In the genomic region with DNA sequence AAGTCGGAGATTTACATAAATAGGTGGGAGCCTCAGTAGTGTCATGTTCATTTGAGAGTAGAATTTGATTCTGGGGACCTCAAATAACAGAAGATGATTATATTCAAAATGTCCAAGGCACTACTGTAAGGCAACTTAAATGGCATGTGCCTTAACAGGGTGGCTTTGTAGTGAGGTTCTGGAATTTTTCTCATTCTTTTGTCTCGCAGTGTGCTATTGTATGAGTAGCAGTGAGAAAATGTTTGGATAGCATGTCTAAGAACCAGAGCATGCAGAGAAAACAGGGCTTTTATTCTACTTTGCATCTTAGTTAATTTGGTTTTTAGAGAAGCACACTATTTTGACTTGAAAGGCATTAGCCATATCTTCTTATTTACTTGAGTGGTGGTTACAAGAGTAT, we compare ENCODE assay signal across 25 cellular contexts. TPM values are rescaled to one million over a fixed set of nuclear protein-coding genes. Genes with fewer than 3 reads are reported as not detected.
DNase-seq lines count a peak whose midpoint lies in the region; ATAC-seq and TF ChIP-seq lines count a peak whose summit lies in the region.
"Had no signal": no experiment of that assay in that cellular context is flagged by ENCODE, and none has a peak within 500 bp of the region (broad histone marks: within the 10 kb centered on the region; RNA-seq: fewer than 3 reads in every experiment).

No MANE protein-coding gene starts in this region.

- H2AK5ac ChIP-seq in mesenchymal stem cell (ENCODE audit: low read length, severe bottlenecking) = no peak overlapping the region

- no peak overlapping the region for H2BK5ac ChIP-seq in mesenchymal stem cell (ENCODE audit: low read depth, low read length, poor library complexity, severe bottlenecking)

- H3K79me1 ChIP-seq in mesenchymal stem cell (replicated peaks; ENCODE audit: low read length, poor library complexity, severe bottlenecking) = no peaks in the 10 kb centered on the region

- ATAC-seq in HG03135 (IDR thresholded peaks at IDR 0.05; ENCODE audit: unreplicated experiment) = no peak
- ATAC-seq: GM12878, left lobe of liver had no signal

- H3K4ac ChIP-seq in mesenchymal stem cell (ENCODE audit: low read depth in 1 of 2, low read length in 2 of 2) = no peak overlapping the region

- TF ChIP-seq CTCF in KMS-11 (conservative IDR thresholded peaks at IDR 0.05; ENCODE audit: low read depth, low read length) = no peak
- no peak for TF ChIP-seq CTCF in choroid plexus epithelial cell (conservative IDR thresholded peaks at IDR 0.05; ENCODE audit: low read depth, low read length)
- TF ChIP-seq CTCF in progenitor cell of endocrine pancreas (IDR thresholded peaks at IDR 0.05; ENCODE audit: unreplicated experiment) = no peak

- H2BK120ac ChIP-seq in mesenchymal stem cell (ENCODE audit: low read depth, low read length) = no peak overlapping the region

- H3K27ac ChIP-seq in KMS-11 (no peak overlapping the region), mesenchymal stem cell (ENCODE audit: low read length, poor library complexity, severe bottlenecking) (no peak overlapping the region)
- H3K27ac ChIP-seq: tibial nerve had no signal

- no peak overlapping the region for H4K91ac ChIP-seq in mesenchymal stem cell (ENCODE audit: low read length)

- H3K36me3 ChIP-seq in KMS-11 (ENCODE audit: insufficient read depth) (no peaks in the 10 kb centered on the region), mesenchymal stem cell (ENCODE audit: control insufficient read depth in 1 of 2, insufficient read depth in 2 of 2, low read depth in 1 of 2, low read length in 2 of 2) (no peaks in the 10 kb centered on the region)
- H3K36me3 ChIP-seq: tibial nerve had no signal

- H3K27me3 ChIP-seq in KMS-11 (ENCODE audit: insufficient read depth, low read depth) (no peaks in the 10 kb centered on the region), mesenchymal stem cell (ENCODE audit: control insufficient read depth in 1 of 2, insufficient read depth in 1 of 2, low read length in 2 of 2) (no peaks in the 10 kb centered on the region)
- H3K27me3 ChIP-seq: tibial nerve had no signal

- H3K4me3 ChIP-seq in KMS-11 (IDR thresholded peaks at IDR 0.05; ENCODE audit: insufficient read depth, low read depth, low read length) (no peak overlapping the region), choroid plexus epithelial cell (ENCODE audit: low read depth, low read length) (no peak overlapping the region), mesenchymal stem cell (ENCODE audit: insufficient read depth in 1 of 2, low read depth in 1 of 2, low read length in 2 of 2) (no peak overlapping the region)
- H3K4me3 ChIP-seq: GM12878, smooth muscle cell, tibial nerve had no signal

- H3K23ac ChIP-seq in mesenchymal stem cell (ENCODE audit: low read length in 2 of 2) = no peak overlapping the region

- H3K4me1 Mint-ChIP-seq in progenitor cell of endocrine pancreas (ENCODE audit: low read depth) = peaks cover 16% of the 10 kb centered on the region

- H3K9ac ChIP-seq in KMS-11 (no peak overlapping the region), mesenchymal stem cell (ENCODE audit: low read length) (no peak overlapping the region)

- peaks cover 10% of the 10 kb centered on the region for H3K9me3 ChIP-seq in mesenchymal stem cell (ENCODE audit: control insufficient read depth, low read length)

- no peaks in the 10 kb centered on the region for H4K20me1 ChIP-seq in KMS-11 (ENCODE audit: insufficient read depth)

- peaks cover 12% of the 10 kb centered on the region for H3K9me3 Mint-ChIP-seq in progenitor cell of endocrine pancreas (ENCODE audit: low read depth)
- H3K9me3 Mint-ChIP-seq: activated naive CD8-positive, alpha-beta T cell treated with anti-CD3 and anti-CD28 coated beads for 36 hours had no signal

- no peaks in the 10 kb centered on the region for H3K27me3 Mint-ChIP-seq in progenitor cell of endocrine pancreas

- H3K27ac Mint-ChIP-seq in progenitor cell of endocrine pancreas = peak overlapping the region; percentile 11
- H3K27ac Mint-ChIP-seq: activated naive CD8-positive, alpha-beta T cell treated with anti-CD3 and anti-CD28 coated beads for 36 hours had no signal

- 44% methylated on average over 2 of the region's 2 CpGs for WGBS in mesenchymal stem cell

- no peak overlapping the region for H2BK15ac ChIP-seq in mesenchymal stem cell (ENCODE audit: low read depth, poor library complexity, severe bottlenecking)

- no peak overlapping the region for H3K18ac ChIP-seq in mesenchymal stem cell (ENCODE audit: low read depth in 1 of 2, low read length in 2 of 2)

- peaks cover 36% of the 10 kb centered on the region for H3K4me1 ChIP-seq in KMS-11 (ENCODE audit: low read depth, poor library complexity, severe bottlenecking)
- H3K4me1 ChIP-seq in mesenchymal stem cell (ENCODE audit: control insufficient read depth, insufficient read depth, low read depth, low read length) = no peaks in the 10 kb centered on the region
- H3K4me1 ChIP-seq: tibial nerve had no signal

- H3K79me2 ChIP-seq in KMS-11 (ENCODE audit: insufficient read depth, low read depth) = no peaks in the 10 kb centered on the region

- H3K36me3 Mint-ChIP-seq in progenitor cell of endocrine pancreas (ENCODE audit: insufficient read depth) = peaks cover 10% of the 10 kb centered on the region
- H3K36me3 Mint-ChIP-seq: activated naive CD8-positive, alpha-beta T cell treated with anti-CD3 and anti-CD28 coated beads for 36 hours had no signal

- H3K4me3 Mint-ChIP-seq in progenitor cell of endocrine pancreas (ENCODE audit: low read depth) = no peak overlapping the region
- H3K4me3 Mint-ChIP-seq: activated naive CD8-positive, alpha-beta T cell treated with anti-CD3 and anti-CD28 coated beads for 36 hours had no signal

- no peak overlapping the region for H4K8ac ChIP-seq in mesenchymal stem cell (ENCODE audit: low read length)

- DNase-seq in GM03348 (ENCODE audit: low spot score) (peak; percentile 27), choroid plexus epithelial cell (ENCODE audit: low read depth) (peak; percentile 2), progenitor cell of endocrine pancreas (ENCODE audit: low spot score, unreplicated experiment) (no peak), NCI-H2081 treated with DMSO at 0.1 percent for 48 hours (lab: John Stamatoyannopoulos, UW) (no peak), mesenchymal stem cell (no peak)
- DNase-seq: activated CD4-positive, alpha-beta T cell treated with anti-CD3 and anti-CD28 coated beads, Interleukin-2, amount 50 U/mL, for 48 hours; activated CD4-positive, CD25-positive, alpha-beta regulatory T cell; activated CD8-positive, alpha-beta memory T cell treated with anti-CD3 and anti-CD28 coated beads, Interleukin-2, amount 50 U/mL, for 48 hours; activated naive CD8-positive, alpha-beta T cell treated with anti-CD3 and anti-CD28 coated beads for 36 hours; C1 segment of cervical spinal cord; Calu3; DMS79 treated with DMSO at 0.1 percent for 48 hours; NCI-H1105; NCI-H2029; NCI-H526; occipital lobe; Right ventricle myocardium superior; stimulated activated CD4-positive, alpha-beta T cell treated with anti-CD3 and anti-CD28 coated beads, Interleukin-1b, Interleukin-23, amount 100 ng/mL, for 48 hours; stimulated activated CD8-positive, alpha-beta memory T cell treated with anti-CD3 and anti-CD28 coated beads, Interleukin-4, amount 100 ng/mL, for 48 hours had no signal

- no peak overlapping the region for H2BK12ac ChIP-seq in mesenchymal stem cell (ENCODE audit: low read length in 2 of 2)

- H3K4me2 ChIP-seq in KMS-11 = peak overlapping the region; percentile 8; the same call in 1 of the 2 replicates
- no peak overlapping the region for H3K4me2 ChIP-seq in mesenchymal stem cell (ENCODE audit: low read length, poor library complexity, severe bottlenecking)
- H3K4me2 ChIP-seq: smooth muscle cell had no signal

- H2AFZ ChIP-seq in KMS-11 (ENCODE audit: low read depth) (no peak overlapping the region), mesenchymal stem cell (ENCODE audit: low read depth, low read length) (no peak overlapping the region)

- H3K14ac ChIP-seq in mesenchymal stem cell (ENCODE audit: low read length in 2 of 2) = no peak overlapping the region

RNA-seq across cellular contexts. Expression of a gene that starts 25.0 kb away (rescaled TPM):
- 45.3 and 50.8 TPM in 2 replicates for total RNA-seq in progenitor cell of endocrine pancreas
- polyA plus RNA-seq in mesenchymal stem cell (2013, experiment 1 of 2) = 6.1 TPM
- polyA plus RNA-seq in mesenchymal stem cell (2013, experiment 2 of 2) = 5.1 TPM

Comparison
In these comparisons a context has a peak if more than half of its experiments do, and no peak if none do; other contexts are left out.
1. DNase-seq: peak in GM03348 (single experiment) and choroid plexus epithelial cell (single experiment); none in progenitor cell of endocrine pancreas (single experiment), NCI-H2081 treated with DMSO at 0.1 percent for 48 hours (single experiment) and mesenchymal stem cell (single experiment).